24 cellular contexts compared by ENCODE assay signal in the genomic region with DNA sequence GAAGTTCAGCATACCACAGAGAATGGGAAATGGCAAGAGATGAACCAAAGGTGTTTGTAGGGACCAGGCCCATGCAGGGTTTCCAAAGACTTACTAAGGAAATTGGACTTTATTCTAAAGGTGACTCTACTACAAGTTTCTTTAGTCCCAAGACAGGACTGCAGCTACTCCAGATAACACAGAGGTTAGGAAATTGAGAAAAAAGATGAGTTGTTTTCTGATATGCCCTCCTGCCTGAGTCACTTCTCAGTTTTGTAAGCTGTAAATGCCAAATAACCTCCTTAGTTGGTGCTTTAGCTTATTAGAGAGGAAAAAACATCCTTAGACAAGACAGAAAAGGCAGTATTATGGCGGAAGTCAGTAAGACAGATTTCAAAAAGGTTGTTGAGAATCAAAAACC.
"Had no signal": no experiment of that assay in that cellular context is flagged by ENCODE, and none has a peak within 500 bp of the region (broad histone marks: within the 10 kb centered on the region; RNA-seq: fewer than 3 reads in every experiment).

No MANE protein-coding gene starts in this region.

- H3K27ac Mint-ChIP-seq: immature natural killer cell; nephron; stimulated activated naive B cell treated with anti-CD40 and anti-IgM and Interleukin-4, amounts not matched to agents 10 μg/mL and 1 μg/mL and 100 μg/mL, for 72 hours had no signal

- H3K4me1 Mint-ChIP-seq: immature natural killer cell; naive thymus-derived CD8-positive, alpha-beta T cell; nephron; stimulated activated naive B cell treated with anti-CD40 and anti-IgM and Interleukin-4, amounts not matched to agents 10 μg/mL and 1 μg/mL and 100 μg/mL, for 72 hours had no signal

- H3K27me3 Mint-ChIP-seq: stimulated activated naive B cell treated with anti-CD40 and anti-IgM and Interleukin-4, amounts not matched to agents 10 μg/mL and 1 μg/mL and 100 μg/mL, for 72 hours had no signal

- H3K36me3 Mint-ChIP-seq: immature natural killer cell; naive thymus-derived CD8-positive, alpha-beta T cell had no signal

- ATAC-seq: left colon; left lung; lower lobe of right lung; naive thymus-derived CD8-positive, alpha-beta T cell; right lobe of liver; stimulated activated naive B cell treated with anti-CD40 and anti-IgM and Interleukin-4, amounts not matched to agents 10 μg/mL and 1 μg/mL and 100 μg/mL, for 72 hours had no signal

- DNase-seq: hypothalamus; immature natural killer cell; kidney; left colon; left lung; lower lobe of right lung; mammary epithelial cell; mesenchymal stem cell; naive thymus-derived CD8-positive, alpha-beta T cell; occipital lobe; right lobe of liver; stimulated activated CD4-positive, alpha-beta T cell treated with anti-CD3 and anti-CD28 coated beads, Interleukin-1b, Interleukin-23, amount 100 ng/mL, for 48 hours; stimulated activated CD4-positive, alpha-beta T cell treated with anti-CD3 and anti-CD28 coated beads, Interleukin-2, amount 100 ng/mL, for 48 hours; stimulated activated CD4-positive, alpha-beta T cell treated with anti-CD3 and anti-CD28 coated beads, Interleukin-4, amount 100 ng/mL, for 4 hours; stimulated activated CD8-positive, alpha-beta memory T cell treated with anti-CD3 and anti-CD28 coated beads, Interleukin-4, amount 100 ng/mL, for 48 hours; stimulated activated naive B cell treated with anti-CD40 and anti-IgM and Interleukin-4, amounts not matched to agents 10 μg/mL and 1 μg/mL and 100 μg/mL, for 72 hours; substantia nigra; testis; thyroid gland; transverse colon; upper lobe of left lung had no signal

- H3K4me3 Mint-ChIP-seq: immature natural killer cell; naive thymus-derived CD8-positive, alpha-beta T cell; nephron; neural crest cell; stimulated activated naive B cell treated with anti-CD40 and anti-IgM and Interleukin-4, amounts not matched to agents 10 μg/mL and 1 μg/mL and 100 μg/mL, for 72 hours; stimulated activated naive CD8-positive, alpha-beta T cell treated with anti-CD3 and anti-CD28 coated beads, Interleukin-15, Interleukin-2, amounts not matched to agents 100 ng/mL and 50 ng/mL, for 24 hours had no signal

- H3K9me3 Mint-ChIP-seq: immature natural killer cell; naive thymus-derived CD8-positive, alpha-beta T cell; nephron; neural crest cell; stimulated activated naive B cell treated with anti-CD40 and anti-IgM and Interleukin-4, amounts not matched to agents 10 μg/mL and 1 μg/mL and 100 μg/mL, for 72 hours; stimulated activated naive CD8-positive, alpha-beta T cell treated with anti-CD3 and anti-CD28 coated beads, Interleukin-15, Interleukin-2, amounts not matched to agents 100 ng/mL and 50 ng/mL, for 24 hours had no signal
